10 cellular contexts compared by ENCODE assay signal in the genomic region with DNA sequence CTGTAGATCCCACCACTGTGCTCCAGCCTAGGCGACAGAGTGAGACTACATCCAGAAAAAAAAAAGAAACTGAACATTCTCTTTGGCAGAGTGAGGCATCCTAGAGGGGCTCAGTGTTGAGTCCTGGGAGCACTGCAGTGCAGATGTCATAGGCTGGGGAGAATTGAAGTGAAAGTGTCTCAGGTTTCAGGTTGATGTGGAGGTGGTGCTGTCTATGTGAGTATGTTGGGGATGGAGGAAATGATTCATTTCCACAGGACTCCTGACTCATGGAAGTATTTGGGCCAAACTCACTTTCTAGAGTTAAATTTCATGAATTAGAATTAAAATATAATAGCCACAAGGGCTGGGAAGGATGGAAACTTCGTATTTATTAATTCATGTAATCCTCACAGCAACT.
DNase-seq lines count a peak whose midpoint lies in the region; ATAC-seq and TF ChIP-seq lines count a peak whose summit lies in the region.
"Had no signal": no experiment of that assay in that cellular context is flagged by ENCODE, and none has a peak within 500 bp of the region (broad histone marks: within the 10 kb centered on the region; RNA-seq: fewer than 3 reads in every experiment).

No MANE protein-coding gene starts in this region.

- H3K27me3 Mint-ChIP-seq in activated naive CD8-positive, alpha-beta T cell treated with anti-CD3 and anti-CD28 coated beads for 36 hours: peaks cover 23% of the 10 kb centered on the region

- H4K20me1 ChIP-seq in osteoblast (ENCODE audit: insufficient read depth, low read length): no peaks in the 10 kb centered on the region

- H3K4me1 Mint-ChIP-seq in activated naive CD8-positive, alpha-beta T cell treated with anti-CD3 and anti-CD28 coated beads for 36 hours: peaks cover 20% of the 10 kb centered on the region

- H3K27ac Mint-ChIP-seq in activated naive CD8-positive, alpha-beta T cell treated with anti-CD3 and anti-CD28 coated beads for 36 hours: peak overlapping the region; percentile 54

- peak overlapping the region; percentile 88 for H3K27ac ChIP-seq in osteoblast (ENCODE audit: low read depth, low read length)
- H3K27ac ChIP-seq: neutrophil had no signal

- ATAC-seq in HG02642 (IDR thresholded peaks at IDR 0.05; ENCODE audit: poor library complexity, unreplicated experiment): peak; percentile 52

- peak; percentile 85 for DNase-seq in Daoy (ENCODE audit: low read depth)
- DNase-seq in activated naive CD8-positive, alpha-beta T cell treated with anti-CD3 and anti-CD28 coated beads for 36 hours: peak; percentile 48
- DNase-seq in osteoblast (ENCODE audit: insufficient read length, low spot score, missing footprints): peak; percentile 76
- no peak for DNase-seq in SHP77 (lab: John Stamatoyannopoulos, UW)
- DNase-seq in NCI-H128 (lab: John Stamatoyannopoulos, UW; ENCODE audit: unreplicated experiment): no peak
- no peak for DNase-seq in RPMI8226
- no peak for DNase-seq in activated CD4-positive, CD25-positive, alpha-beta regulatory T cell (lab: John Stamatoyannopoulos, UW)

- H3K36me3 Mint-ChIP-seq in activated naive CD8-positive, alpha-beta T cell treated with anti-CD3 and anti-CD28 coated beads for 36 hours: no peaks in the 10 kb centered on the region

- H3K79me2 ChIP-seq in osteoblast (ENCODE audit: insufficient read depth, low read length): no peaks in the 10 kb centered on the region

- H3K9me3 ChIP-seq in osteoblast (ENCODE audit: low read depth, low read length): peaks cover 2% of the 10 kb centered on the region
- H3K9me3 ChIP-seq: neutrophil had no signal

- peak overlapping the region; percentile 50 for H3K4me2 ChIP-seq in osteoblast (ENCODE audit: insufficient read depth, low read length)

- no peak for TF ChIP-seq CTCF in osteoblast (IDR thresholded peaks at IDR 0.05; ENCODE audit: extremely low read depth, low read depth, low read length)

- no peaks in the 10 kb centered on the region for H3K27me3 ChIP-seq in osteoblast (ENCODE audit: insufficient read depth, low read length)
- H3K27me3 ChIP-seq: neutrophil had no signal

- H3K4me1 ChIP-seq in osteoblast (ENCODE audit: insufficient read depth, low read length): peaks cover 43% of the 10 kb centered on the region

- H3K9me3 Mint-ChIP-seq in activated naive CD8-positive, alpha-beta T cell treated with anti-CD3 and anti-CD28 coated beads for 36 hours: peaks cover 7% of the 10 kb centered on the region

- no peaks in the 10 kb centered on the region for H3K36me3 ChIP-seq in osteoblast (ENCODE audit: insufficient read depth, low read length)
- H3K36me3 ChIP-seq: neutrophil had no signal

- no peak overlapping the region for H3K4me3 ChIP-seq in osteoblast (ENCODE audit: insufficient read depth, low read length)

- no peak overlapping the region for H3K4me3 Mint-ChIP-seq in activated naive CD8-positive, alpha-beta T cell treated with anti-CD3 and anti-CD28 coated beads for 36 hours
- H3K4me3 Mint-ChIP-seq: brain had no signal

- H2AFZ ChIP-seq in osteoblast (ENCODE audit: low read length): no peak overlapping the region

Comparison
In these comparisons a context has a peak if more than half of its experiments do, and no peak if none do; other contexts are left out.
1. DNase-seq: peak in Daoy (single experiment), activated naive CD8-positive, alpha-beta T cell treated with anti-CD3 and anti-CD28 coated beads for 36 hours (single experiment) and osteoblast (single experiment); none in SHP77 (0 of 2), NCI-H128 (single experiment), RPMI8226 (single experiment) and activated CD4-positive, CD25-positive, alpha-beta regulatory T cell (0 of 4).